14 cellular contexts compared by ENCODE assay signal in the genomic region with DNA sequence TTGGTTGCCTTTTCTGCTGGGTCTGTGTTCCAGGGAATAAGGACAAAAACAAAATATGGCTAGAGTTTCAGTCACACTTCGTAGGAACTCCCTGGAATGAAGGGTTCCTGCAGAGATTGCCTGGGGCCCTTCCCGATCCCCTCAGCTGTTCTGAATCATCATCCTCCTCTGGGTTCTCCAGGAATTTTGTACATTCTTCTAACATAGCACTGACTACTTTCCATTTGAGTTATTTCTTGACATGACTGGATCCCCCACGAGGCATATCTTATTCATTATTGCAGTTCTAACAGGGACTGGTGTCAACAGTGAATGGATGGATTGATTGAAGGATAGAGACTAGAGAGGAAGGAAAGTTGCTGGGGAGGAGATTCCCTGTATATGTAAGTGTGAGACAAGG. TPM values are rescaled to one million over a fixed set of nuclear protein-coding genes. Genes with fewer than 3 reads are reported as not detected.
DNase-seq lines count a peak whose midpoint lies in the region; ATAC-seq and TF ChIP-seq lines count a peak whose summit lies in the region.
"Had no signal": no experiment of that assay in that cellular context is flagged by ENCODE, and none has a peak within 500 bp of the region (broad histone marks: within the 10 kb centered on the region; RNA-seq: fewer than 3 reads in every experiment).

No MANE protein-coding gene starts in this region.

- H3K36me3 ChIP-seq in neural cell (ENCODE audit: insufficient read depth, low read length): no peaks in the 10 kb centered on the region

- POLR2A ChIA-PET in RWPE1 (lab: Yijun Ruan, JAX; ENCODE audit: low non-redundant PET): no interaction called here

- TF ChIP-seq EP300 in neural cell (conservative IDR thresholded peaks at IDR 0.05; ENCODE audit: poor library complexity, severe bottlenecking): peak; percentile 61

- no peaks in the 10 kb centered on the region for H3K27me3 ChIP-seq in neural cell (ENCODE audit: insufficient read depth, low read depth, low read length)
- no peaks in the 10 kb centered on the region for H3K27me3 ChIP-seq in dorsolateral prefrontal cortex

- intact Hi-C loops in dorsolateral prefrontal cortex (cut with DNase I): loop anchor here in 1 of 2 donors (10.0 kb wide), 1 partner anchor 48 kb away; no protein-coding TSS in a partner anchor

- CTCF ChIA-PET in RWPE1 (lab: Yijun Ruan, JAX): no interaction called here

- no peaks in the 10 kb centered on the region for H3K9me3 ChIP-seq in neural cell (ENCODE audit: low read length)

- H3K9ac ChIP-seq in neural cell (ENCODE audit: low read length): no peak overlapping the region

- H3K4me3 Mint-ChIP-seq in immature natural killer cell: no peak overlapping the region
- H3K4me3 Mint-ChIP-seq: CD8-positive, alpha-beta memory T cell; WTC11 had no signal

- no peaks in the 10 kb centered on the region for H3K36me3 Mint-ChIP-seq in immature natural killer cell
- H3K36me3 Mint-ChIP-seq: CD8-positive, alpha-beta memory T cell had no signal

- H3K4me3 ChIP-seq in neural cell (ENCODE audit: low read length) (no peak overlapping the region), dorsolateral prefrontal cortex (no peak overlapping the region)

- ATAC-seq in stimulated activated naive CD8-positive, alpha-beta T cell treated with anti-CD3 and anti-CD28 coated beads, Interleukin-15, Interleukin-2, amounts not matched to agents 100 U/mL and 50 U/mL, for 24 hours: no peak
- ATAC-seq in HG03571 (IDR thresholded peaks at IDR 0.05; ENCODE audit: unreplicated experiment): no peak
- ATAC-seq: WTC11 had no signal

- no peak overlapping the region for H3K27ac ChIP-seq in RWPE1
- H3K27ac ChIP-seq in neural cell (ENCODE audit: low read length): no peak overlapping the region
- H3K27ac ChIP-seq in dorsolateral prefrontal cortex: no peak overlapping the region

- no peaks in the 10 kb centered on the region for H3K9me2 ChIP-seq in neural cell (ENCODE audit: insufficient read depth, low read length)

- H3K79me2 ChIP-seq in neural cell (replicated peaks; ENCODE audit: insufficient read depth, low read length): no peaks in the 10 kb centered on the region

- H3K9me3 Mint-ChIP-seq in immature natural killer cell: peaks cover 0 to 3% (median 0%) of the 10 kb centered on the region in 6 donors
- H3K9me3 Mint-ChIP-seq: CD8-positive, alpha-beta memory T cell had no signal

- H2AFZ ChIP-seq in neural cell (ENCODE audit: low read depth, low read length): no peak overlapping the region

- TF ChIP-seq CTCF in RWPE1 (conservative IDR thresholded peaks at IDR 0.05; ENCODE audit: low read depth) (no peak), neural cell (IDR thresholded peaks at IDR 0.05; ENCODE audit: poor library complexity, severe bottlenecking) (no peak), dorsolateral prefrontal cortex (IDR thresholded peaks at IDR 0.05 in 54 of 56, conservative IDR thresholded peaks at IDR 0.05 in 2 of 56; ENCODE audit: low read depth in 1 of 56, partially characterized antibody in 56 of 56) (no peak)

- H3K4me2 ChIP-seq in neural cell (ENCODE audit: low read length): no peak overlapping the region

- no peaks in the 10 kb centered on the region for H3K4me1 Mint-ChIP-seq in immature natural killer cell
- H3K4me1 Mint-ChIP-seq: CD8-positive, alpha-beta memory T cell had no signal

- no peak for TF ChIP-seq RAD21 in neural cell (conservative IDR thresholded peaks at IDR 0.05)

- H3K27me3 Mint-ChIP-seq in immature natural killer cell (ENCODE audit: low read depth in 3 of 3): peaks cover 0 to 5% (median 5%) of the 10 kb centered on the region in 3 donors

- no peaks in the 10 kb centered on the region for H3F3A ChIP-seq in neural cell (ENCODE audit: insufficient read depth, low read length, poor library complexity, severe bottlenecking)

- DNase-seq in ELR (ENCODE audit: low read depth) (peak; percentile 96), RWPE1 (ENCODE audit: low spot score) (peak; percentile 94), epidermal melanocyte (ENCODE audit: insufficient read length, low spot score) (peak; percentile 57), dorsolateral prefrontal cortex (no peak), immature natural killer cell (no peak)
- no peak for DNase-seq in stimulated activated naive CD8-positive, alpha-beta T cell treated with anti-CD3 and anti-CD28 coated beads, Interleukin-15, Interleukin-2, amounts not matched to agents 100 U/mL and 50 U/mL, for 24 hours
- DNase-seq: amygdala; CD8-positive, alpha-beta memory T cell; NCI-H1436; NCI-H524 treated with DMSO at 0.1 percent for 48 hours; SHP77 had no signal

- no peak overlapping the region for H3K27ac Mint-ChIP-seq in immature natural killer cell
- H3K27ac Mint-ChIP-seq: CD8-positive, alpha-beta memory T cell; WTC11 had no signal

- no peaks in the 10 kb centered on the region for H4K20me1 ChIP-seq in neural cell (ENCODE audit: insufficient read depth)

TF ChIP-seq in neural cell, 6 proteins besides CTCF, POLR2A, EP300 and RAD21:
- TF ChIP-seq MXI1 (conservative IDR thresholded peaks at IDR 0.05; ENCODE audit: poor library complexity, severe bottlenecking) (no peak), POLR2AphosphoS5 (IDR thresholded peaks at IDR 0.05) (peak; percentile 65)
- TF ChIP-seq, protein P1, sequence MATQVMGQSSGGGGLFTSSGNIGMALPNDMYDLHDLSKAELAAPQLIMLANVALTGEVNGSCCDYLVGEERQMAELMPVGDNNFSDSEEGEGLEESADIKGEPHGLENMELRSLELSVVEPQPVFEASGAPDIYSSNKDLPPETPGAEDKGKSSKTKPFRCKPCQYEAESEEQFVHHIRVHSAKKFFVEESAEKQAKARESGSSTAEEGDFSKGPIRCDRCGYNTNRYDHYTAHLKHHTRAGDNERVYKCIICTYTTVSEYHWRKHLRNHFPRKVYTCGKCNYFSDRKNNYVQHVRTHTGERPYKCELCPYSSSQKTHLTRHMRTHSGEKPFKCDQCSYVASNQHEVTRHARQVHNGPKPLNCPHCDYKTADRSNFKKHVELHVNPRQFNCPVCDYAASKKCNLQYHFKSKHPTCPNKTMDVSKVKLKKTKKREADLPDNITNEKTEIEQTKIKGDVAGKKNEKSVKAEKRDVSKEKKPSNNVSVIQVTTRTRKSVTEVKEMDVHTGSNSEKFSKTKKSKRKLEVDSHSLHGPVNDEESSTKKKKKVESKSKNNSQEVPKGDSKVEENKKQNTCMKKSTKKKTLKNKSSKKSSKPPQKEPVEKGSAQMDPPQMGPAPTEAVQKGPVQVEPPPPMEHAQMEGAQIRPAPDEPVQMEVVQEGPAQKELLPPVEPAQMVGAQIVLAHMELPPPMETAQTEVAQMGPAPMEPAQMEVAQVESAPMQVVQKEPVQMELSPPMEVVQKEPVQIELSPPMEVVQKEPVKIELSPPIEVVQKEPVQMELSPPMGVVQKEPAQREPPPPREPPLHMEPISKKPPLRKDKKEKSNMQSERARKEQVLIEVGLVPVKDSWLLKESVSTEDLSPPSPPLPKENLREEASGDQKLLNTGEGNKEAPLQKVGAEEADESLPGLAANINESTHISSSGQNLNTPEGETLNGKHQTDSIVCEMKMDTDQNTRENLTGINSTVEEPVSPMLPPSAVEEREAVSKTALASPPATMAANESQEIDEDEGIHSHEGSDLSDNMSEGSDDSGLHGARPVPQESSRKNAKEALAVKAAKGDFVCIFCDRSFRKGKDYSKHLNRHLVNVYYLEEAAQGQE (IDR thresholded peaks at IDR 0.05; ENCODE audit: borderline replicate concordance): peak; percentile 85

RNA-seq across cellular contexts. Expression of a gene that starts 49.2 kb away (rescaled TPM):
- polyA plus RNA-seq in neural cell (0.52 and 2.1 TPM in 2 replicates), immature natural killer cell (not detected)
- 0.69 and 0.73 TPM in 2 replicates for polyA minus RNA-seq in neural cell
- 10 to 100 TPM in 67 of 120 experiments, 1 to 10 TPM in 53; 1.8 to 52.1 (median 11.5) TPM for total RNA-seq in dorsolateral prefrontal cortex
- polyA plus RNA-seq: CD8-positive, alpha-beta memory T cell had no signal

Comparison
In these comparisons a context has a peak if more than half of its experiments do, and no peak if none do; other contexts are left out.
1. DNase-seq: peak in ELR (single experiment), RWPE1 (single experiment) and epidermal melanocyte (single experiment); none in stimulated activated naive CD8-positive, alpha-beta T cell treated with anti-CD3 and anti-CD28 coated beads, Interleukin-15, Interleukin-2, amounts not matched to agents 100 U/mL and 50 U/mL, for 24 hours (single experiment), dorsolateral prefrontal cortex (0 of 10) and immature natural killer cell (0 of 3).